ENCODE assay signal across 10 cellular contexts in genomic region chr4:99655315-99656081, GRCh38. TPM values are rescaled to one million over a fixed set of nuclear protein-coding genes. Genes with fewer than 3 reads are reported as not detected.
DNase-seq lines count a peak whose midpoint lies in the region; ATAC-seq and TF ChIP-seq lines count a peak whose summit lies in the region.
"Had no signal": no experiment of that assay in that cellular context is flagged by ENCODE, and none has a peak within 500 bp of the region (broad histone marks: within the 10 kb centered on the region; RNA-seq: fewer than 3 reads in every experiment).

No MANE protein-coding gene starts in this region.

- TF ChIP-seq CTCF in RWPE1 (conservative IDR thresholded peaks at IDR 0.05; ENCODE audit: low read depth): no peak
- no peak for TF ChIP-seq CTCF in omental fat pad (IDR thresholded peaks at IDR 0.05)

- DNase-seq in HPDE6-E6E7 (ENCODE audit: extremely low spot score): peak; percentile 58
- peak; percentile 55 for DNase-seq in RWPE1 (ENCODE audit: low spot score)
- DNase-seq in fibroblast of the conjunctiva (ENCODE audit: low read depth): peak; percentile 49
- DNase-seq in smooth muscle cell of the brain vasculature (ENCODE audit: low read depth, low spot score): peak; percentile 18
- DNase-seq in NK-92 treated with Interleukin-12 subunit alpha and Interleukin-12 subunit beta, amount 100 ng/mL, for 24 hours (lab: John Stamatoyannopoulos, UW): no peak
- no peak for DNase-seq in GOT3 (lab: John Stamatoyannopoulos, UW)
- DNase-seq in omental fat pad (ENCODE audit: low spot score): no peak
- DNase-seq: activated naive CD4-positive, alpha-beta T cell treated with anti-CD3 and anti-CD28 coated beads for 36 hours; NCI-H2171 had no signal

- no peak overlapping the region for H3K27ac ChIP-seq in RWPE1

- ATAC-seq in GM21423 (IDR thresholded peaks at IDR 0.05; ENCODE audit: unreplicated experiment) (no peak), omental fat pad (ENCODE audit: low FRiP score) (no peak)

- CTCF ChIA-PET in RWPE1 (lab: Yijun Ruan, JAX): interaction anchor here (0.7 kb wide), 1 partner anchor 44 kb away, joined by 3 read pairs; no protein-coding TSS in a partner anchor

- POLR2A ChIA-PET in RWPE1 (lab: Yijun Ruan, JAX; ENCODE audit: low non-redundant PET): no interaction called here

RNA-seq across cellular contexts. Expression of gene C4orf54, which starts 2.1 kb away (rescaled TPM):
- total RNA-seq in omental fat pad: not detected
- total RNA-seq: activated naive CD4-positive, alpha-beta T cell treated with anti-CD3 and anti-CD28 coated beads for 36 hours had no signal

Comparison
In these comparisons a context has a peak if more than half of its experiments do, and no peak if none do; other contexts are left out.
1. DNase-seq: peak in HPDE6-E6E7 (single experiment), RWPE1 (single experiment), fibroblast of the conjunctiva (single experiment) and smooth muscle cell of the brain vasculature (single experiment); none in NK-92 treated with Interleukin-12 subunit alpha and Interleukin-12 subunit beta, amount 100 ng/mL, for 24 hours (single experiment), GOT3 (single experiment) and omental fat pad (single experiment).